In the genomic region with DNA sequence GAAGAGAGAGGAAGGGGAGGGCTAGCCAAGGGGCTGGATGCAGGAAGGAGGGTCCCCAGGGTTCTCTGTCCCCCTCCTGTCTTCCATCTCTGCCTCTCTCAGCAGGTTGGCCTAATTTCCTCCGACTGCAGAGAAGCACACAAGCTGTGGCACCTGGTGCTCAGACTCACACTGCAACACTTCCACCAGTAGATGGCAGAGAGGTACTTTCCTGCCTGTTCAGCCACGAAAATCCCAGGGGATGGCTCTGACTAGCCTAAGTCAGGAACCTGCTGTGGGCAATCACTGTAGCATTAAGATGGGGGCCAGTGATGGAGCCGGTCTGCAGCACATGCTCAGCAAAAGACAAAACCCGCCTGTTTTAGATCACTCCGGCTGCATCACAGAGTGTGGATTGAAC, we compare ENCODE assay signal across 12 cellular contexts. TPM values are rescaled to one million over a fixed set of nuclear protein-coding genes. Genes with fewer than 3 reads are reported as not detected.
DNase-seq lines count a peak whose midpoint lies in the region; ATAC-seq, FAIRE-seq and TF ChIP-seq lines count a peak whose summit lies in the region.
"Not testable (repeated sequence)": the region's sequence is repeated elsewhere in the genome, so short reads cannot be mapped to it uniquely, and the experiment has no call there.
"Had no signal": no experiment of that assay in that cellular context is flagged by ENCODE, and none has a peak within 500 bp of the region (broad histone marks: within the 10 kb centered on the region; RNA-seq: fewer than 3 reads in every experiment).

No MANE protein-coding gene starts in this region.

- TF ChIP-seq EP300 in GM12878 (IDR thresholded peaks at IDR 0.05; ENCODE audit: borderline replicate concordance in 1 of 2, control insufficient read depth in 1 of 2, low read depth in 2 of 2, low read length in 2 of 2), result not testable (repeated sequence)

- H3K27ac ChIP-seq in GM23338 (ENCODE audit: low read depth); PC-3 (ENCODE audit: low read length); GM12878 (ENCODE audit: control insufficient read depth, insufficient read depth); foreskin keratinocyte: not testable (repeated sequence)

- DNase-seq in GM23338 (ENCODE audit: low spot score); PC-3; GM12878 (ENCODE audit: low read depth, low spot score); foreskin keratinocyte; left colon; mucosa of descending colon: not testable (repeated sequence)

- not testable (repeated sequence) for H2AFZ ChIP-seq in GM23338; PC-3 (ENCODE audit: low read length); GM12878 (ENCODE audit: control insufficient read depth, low read depth, low read length)

- not testable (repeated sequence) for TF ChIP-seq POLR2A in GM12878 (IDR thresholded peaks at IDR 0.05; ENCODE audit: low read depth, low read length)

- H3K4me3 Mint-ChIP-seq in GM23338, result not testable (repeated sequence)

- RAD21 ChIA-PET in GM12878 (lab: Charles Lee; ENCODE audit: unreplicated experiment), result not testable (repeated sequence)

- H3K9me3 Mint-ChIP-seq in GM23338, result not testable (repeated sequence)

- FAIRE-seq in GM12878 (lab: Jason Lieb, UNC), result not testable (repeated sequence)

- in situ Hi-C loops in GM12878 (cut with MboI), result not testable (repeated sequence)

- H3K36me3 ChIP-seq in GM23338 (ENCODE audit: insufficient read depth); PC-3 (ENCODE audit: low read depth, low read length); GM12878 (ENCODE audit: control insufficient read depth in 2 of 2, insufficient read depth in 2 of 2, low read length in 1 of 2); mucosa of descending colon (ENCODE audit: low read depth): not testable (repeated sequence)

- CTCF ChIA-PET in PC-3 (lab: Charles Lee); GM12878 (lab: Yijun Ruan, JAX): not testable (repeated sequence)

- H3F3A ChIP-seq in GM23338 (replicated peaks; ENCODE audit: low read depth); PC-3 (ENCODE audit: low read length, unreplicated experiment): not testable (repeated sequence)

- POLR2A ChIA-PET in PC-3 (lab: Charles Lee; ENCODE audit: unreplicated experiment); GM12878 (lab: Charles Lee): not testable (repeated sequence)

- H3K36me3 Mint-ChIP-seq in GM23338 (ENCODE audit: low read depth), result not testable (repeated sequence)

- H3K27ac Mint-ChIP-seq in GM23338, result not testable (repeated sequence)

- SMC1A ChIA-PET in GM12878 (lab: Charles Lee; ENCODE audit: uncharacterized antibody, unreplicated experiment), result not testable (repeated sequence)

- H3K9me2 ChIP-seq in GM23338 (ENCODE audit: insufficient read depth); PC-3 (replicated peaks; ENCODE audit: low read length): not testable (repeated sequence)

- not testable (repeated sequence) for H3K4me1 ChIP-seq in GM23338 (ENCODE audit: insufficient read depth); PC-3 (ENCODE audit: insufficient read depth, low read length); GM12878 (ENCODE audit: control insufficient read depth, insufficient read depth, low read length); foreskin keratinocyte; mucosa of descending colon (ENCODE audit: low read depth)

- BruUV-seq in PC-3 (replicated peaks; lab: Mats Ljungman, UMichigan); GM12878 (replicated peaks; lab: Mats Ljungman, UMichigan): not testable (repeated sequence)

- H3K9me3 ChIP-seq in PC-3 (ENCODE audit: low read length); GM12878 (replicated peaks; ENCODE audit: control insufficient read depth, insufficient read depth, low read length); mucosa of descending colon: not testable (repeated sequence)

- not testable (repeated sequence) for H3K4me1 Mint-ChIP-seq in GM23338

- not testable (repeated sequence) for H3K4me3 ChIP-seq in GM23338; PC-3 (ENCODE audit: low read length); GM12878; mucosa of descending colon

- not testable (repeated sequence) for H3K79me2 ChIP-seq in GM23338 (replicated peaks; ENCODE audit: insufficient read depth); PC-3 (ENCODE audit: low read length); GM12878 (ENCODE audit: control insufficient read depth, insufficient read depth, low read length)

- H3K27me3 ChIP-seq in GM23338 (ENCODE audit: insufficient read depth); PC-3 (ENCODE audit: low read length); GM12878 (replicated peaks in 1 of 2; ENCODE audit: control insufficient read depth in 2 of 2, insufficient read depth in 2 of 2, low read length in 1 of 2); foreskin keratinocyte: not testable (repeated sequence)

- H3K4me2 ChIP-seq in GM23338; PC-3 (ENCODE audit: low read length); GM12878 (ENCODE audit: control insufficient read depth, insufficient read depth): not testable (repeated sequence)

- not testable (repeated sequence) for TF ChIP-seq RAD21 in GM12878 (IDR thresholded peaks at IDR 0.05; ENCODE audit: insufficient read depth, low read depth, low read length)

- TF ChIP-seq CTCF in GM23338 (conservative IDR thresholded peaks at IDR 0.05; ENCODE audit: low read depth in 2 of 2); PC-3 (conservative IDR thresholded peaks at IDR 0.05; ENCODE audit: low read depth, low read length); GM12878 (IDR thresholded peaks at IDR 0.05 in 2 of 3, conservative IDR thresholded peaks at IDR 0.05 in 1 of 3; ENCODE audit: control insufficient read depth in 2 of 3, extremely low read depth in 1 of 3, insufficient read depth in 1 of 3, low read depth in 3 of 3, low read length in 3 of 3); foreskin keratinocyte (conservative IDR thresholded peaks at IDR 0.05); mucosa of descending colon (IDR thresholded peaks at IDR 0.05): not testable (repeated sequence)

- H3K27me3 Mint-ChIP-seq in GM23338 (ENCODE audit: insufficient read depth, low read depth, poor library complexity), result not testable (repeated sequence)

- intact Hi-C loops in PC-3 (cut with micrococcal nuclease); GM12878 (cut with micrococcal nuclease; ENCODE audit: unreplicated experiment); left colon (cut with DNase I, micrococcal nuclease); mucosa of descending colon (cut with DNase I, micrococcal nuclease): not testable (repeated sequence)

- ATAC-seq in GM23338 (peak; percentile 97), PC-3 (peak; percentile 90), GM12878 (peak; percentile 60), foreskin keratinocyte (peak; percentile 46), left colon (peak; percentile 66), mucosa of descending colon (peak; percentile 59)

- H3K9ac ChIP-seq in PC-3 (ENCODE audit: low read length); GM12878 (ENCODE audit: control insufficient read depth, insufficient read depth, low read length): not testable (repeated sequence)

- no CpG with 5 or more reads among the region's 5 CpGs for WGBS in GM12878 (ENCODE audit: insufficient coverage, insufficient replicate concordance, low lambda C conversion rate, missing lambda C conversion rate)

- not testable (repeated sequence) for H4K20me1 ChIP-seq in GM23338 (replicated peaks; ENCODE audit: insufficient read depth); PC-3 (ENCODE audit: low read length); GM12878 (ENCODE audit: control insufficient read depth, insufficient read depth)

RNA-seq across cellular contexts. Expression of a gene that starts 5.9 kb away (rescaled TPM):
- not detected in 2 replicates for total RNA-seq in GM23338 (2014; rRNA removed; shearing (Covaris generic))
- polyA plus RNA-seq in GM23338 (2016; fragmentation: Nextera tagmentation; extraction: Ambion mirVana) (not detected in 2 replicates), GM12878 (2011; rRNA removed) (not detected in 2 replicates), GM12878 (2014; fragmentation: Illumina TruSeq; extraction: Trizol) (not detected in 2 replicates), GM12878 (2014; fragmentation: Nextera tagmentation; extraction: Ambion mirVana) (not detected), GM12878 (2014; rRNA removed) (not detected in 2 replicates), GM12878 (2016; fragmentation: Nextera tagmentation; extraction: Ambion mirVana) (not detected), foreskin keratinocyte (not detected in 2 replicates)
- total RNA-seq in PC-3 (2014; rRNA removed) (not detected in 2 replicates), GM12878 (2014; rRNA removed) (not detected in 2 replicates), GM12878 (2014; rRNA removed; fragmentation: Illumina TruSeq; extraction: Trizol) (not detected in 2 replicates), GM12878 (2021) (not detected in 2 replicates), foreskin keratinocyte (not detected in 2 replicates), left colon (not detected), mucosa of descending colon (not detected)
- not detected in 2 replicates for total RNA-seq in GM12878 (2013; cell fraction: nucleolus; rRNA removed)
- polyA plus RNA-seq in GM12878 (2011; ENCODE audit: low read depth), result not detected
- not detected in 2 replicates for polyA plus RNA-seq in GM12878 (2011; cell fraction: cytosol; rRNA removed)
- polyA plus RNA-seq in GM12878 (2011; cell fraction: nucleus; rRNA removed), result not detected in 2 replicates
- polyA plus RNA-seq in GM12878 (2012), result not detected in 2 replicates
- not detected in 2 replicates for polyA minus RNA-seq in GM12878 (2011; rRNA and poly(A)+ RNA removed)
- polyA minus RNA-seq in GM12878 (2011; cell fraction: cytosol; rRNA and poly(A)+ RNA removed), result not detected in 2 replicates
- polyA minus RNA-seq in GM12878 (2011; cell fraction: nucleus; rRNA and poly(A)+ RNA removed), result not detected in 2 replicates
- total RNA-seq: A673; CD8-positive, alpha-beta T cell; H9; HT-29 had no signal
- polyA plus RNA-seq: BJ, CD14-positive monocyte had no signal

RNA-seq across cellular contexts. Expression of a gene that starts 54.4 kb away (rescaled TPM):
- total RNA-seq in GM23338 (2014; rRNA removed; shearing (Covaris generic)), result 8.9 TPM in 1 of 2 replicates, not detected in the other
- polyA plus RNA-seq in GM23338 (2016; fragmentation: Nextera tagmentation; extraction: Ambion mirVana) (3.3 and 3.5 TPM in 2 replicates), GM12878 (2011; rRNA removed) (4.2 and 5.4 TPM in 2 replicates), GM12878 (2014; fragmentation: Illumina TruSeq; extraction: Trizol) (22.3 and 26.3 TPM in 2 replicates), GM12878 (2014; fragmentation: Nextera tagmentation; extraction: Ambion mirVana) (10 to 100 TPM; 35.7 to 43.1 TPM), GM12878 (2014; rRNA removed) (23.3 and 26.4 TPM in 2 replicates), GM12878 (2016; fragmentation: Nextera tagmentation; extraction: Ambion mirVana) (1 to 10 TPM; 6.0 to 6.9 TPM), foreskin keratinocyte (2.5 and 7.8 TPM in 2 replicates)
- total RNA-seq in PC-3 (2014; rRNA removed) (32.5 and 39.8 TPM in 2 replicates), GM12878 (2014; rRNA removed) (19.3 and 21.8 TPM in 2 replicates), GM12878 (2014; rRNA removed; fragmentation: Illumina TruSeq; extraction: Trizol) (4.8 and 8.2 TPM in 2 replicates), GM12878 (2021) (10.2 and 11.7 TPM in 2 replicates), foreskin keratinocyte (1.8 and 5.3 TPM in 2 replicates), left colon (1 to 10 TPM; 1.9 to 2.4 TPM), mucosa of descending colon (10 to 100 TPM in 1 of 3 donors, 1 to 10 TPM in 2; 1.7 to 12.1 (median 3.8) TPM)
- total RNA-seq in GM12878 (2013; cell fraction: nucleolus; rRNA removed), result 11.8 and 23.6 TPM in 2 replicates
- polyA plus RNA-seq in GM12878 (2011; ENCODE audit: low read depth), result 0.39 TPM
- 2.8 and 3.7 TPM in 2 replicates for polyA plus RNA-seq in GM12878 (2011; cell fraction: cytosol; rRNA removed)
- polyA plus RNA-seq in GM12878 (2011; cell fraction: nucleus; rRNA removed), result 3.5 and 3.9 TPM in 2 replicates
- 3.5 and 4.5 TPM in 2 replicates for polyA plus RNA-seq in GM12878 (2012)
- 2.6 and 2.8 TPM in 2 replicates for polyA minus RNA-seq in GM12878 (2011; rRNA and poly(A)+ RNA removed)
- polyA minus RNA-seq in GM12878 (2011; cell fraction: cytosol; rRNA and poly(A)+ RNA removed), result 0.67 TPM in 1 of 2 replicates, not detected in the other
- 2.1 and 3.5 TPM in 2 replicates for polyA minus RNA-seq in GM12878 (2011; cell fraction: nucleus; rRNA and poly(A)+ RNA removed)

Comparison
In these comparisons a context has a peak if more than half of its experiments do, and no peak if none do; other contexts are left out.
1. ATAC-seq: peak in every context shown above with its lines; median percentile 97 in GM23338; 90 in PC-3; 66 in left colon; 60 in GM12878; 59 in mucosa of descending colon; 46 in foreskin keratinocyte.